In genomic region chr7:36084485-36085091, GRCh38 we compare ENCODE assay signal across 1 cellular context.
A peak's percentile ranks its signal among the peaks of the same experiment; 100 is the strongest.
TF ChIP-seq lines count a peak whose summit lies in the region.

No MANE protein-coding gene starts in this region.

TF ChIP-seq in HepG2, 621 proteins besides CTCF, POLR2A, EP300 and RAD21 (continued from another document and continues in another):
- no peak for TF ChIP-seq AKNA (CRISPR knock-in tag; IDR thresholded peaks at IDR 0.05; ENCODE audit: borderline replicate concordance)
- TF ChIP-seq UBTF (CRISPR knock-in tag; IDR thresholded peaks at IDR 0.05) = peak; percentile 80
- TF ChIP-seq FOXA3 (CRISPR knock-in tag; IDR thresholded peaks at IDR 0.05) = no peak
- no peak for TF ChIP-seq PITX1 (CRISPR knock-in tag; IDR thresholded peaks at IDR 0.05)
- TF ChIP-seq ISX (CRISPR knock-in tag; conservative IDR thresholded peaks at IDR 0.05) = no peak
- TF ChIP-seq ZNF605 (CRISPR knock-in tag; IDR thresholded peaks at IDR 0.05) = peak; percentile 34; the same call in 1 of the 2 replicates
- TF ChIP-seq KMT2A (CRISPR knock-in tag; IDR thresholded peaks at IDR 0.05) = no peak
- no peak for TF ChIP-seq ZNF639 (CRISPR knock-in tag; conservative IDR thresholded peaks at IDR 0.05)
- 0 out of 2 replicates have a peak, but pooled peaks have one; percentile 51 for TF ChIP-seq SMAD3 (CRISPR knock-in tag; IDR thresholded peaks at IDR 0.05)
- TF ChIP-seq NFE2 (CRISPR knock-in tag; IDR thresholded peaks at IDR 0.05) = no peak
- TF ChIP-seq ZKSCAN1 (IDR thresholded peaks at IDR 0.05; ENCODE audit: low read length) = no peak
- no peak for TF ChIP-seq ZNF737 (CRISPR knock-in tag; IDR thresholded peaks at IDR 0.05; ENCODE audit: borderline replicate concordance)
- TF ChIP-seq DBP (CRISPR knock-in tag; IDR thresholded peaks at IDR 0.05; ENCODE audit: not compliant biosample characterization) = no peak
- no peak for TF ChIP-seq AGO1 (IDR thresholded peaks at IDR 0.05; ENCODE audit: low read depth, low read length, poor library complexity, severe bottlenecking)
- TF ChIP-seq POLR2AphosphoS2 (IDR thresholded peaks at IDR 0.05; ENCODE audit: low read depth, low read length) = no peak
- no peak for TF ChIP-seq PCBP1 (IDR thresholded peaks at IDR 0.05; ENCODE audit: borderline replicate concordance, low read depth, low read length)
- peak; percentile 70 for TF ChIP-seq POGK (CRISPR knock-in tag; conservative IDR thresholded peaks at IDR 0.05)
- peak; percentile 40 for TF ChIP-seq PAXIP1 (CRISPR knock-in tag; conservative IDR thresholded peaks at IDR 0.05)
- no peak for TF ChIP-seq NFRKB (IDR thresholded peaks at IDR 0.05)
- peak; percentile 26; the same call in 1 of the 2 replicates for TF ChIP-seq ZSCAN31 (CRISPR knock-in tag; IDR thresholded peaks at IDR 0.05; ENCODE audit: low read depth)
- TF ChIP-seq IKZF4 (CRISPR knock-in tag; IDR thresholded peaks at IDR 0.05; ENCODE audit: borderline replicate concordance, low read depth, not compliant biosample characterization) = no peak
- TF ChIP-seq RBFOX2 (IDR thresholded peaks at IDR 0.05; ENCODE audit: low read depth, low read length) = no peak
- no peak for TF ChIP-seq ZNF816 (CRISPR knock-in tag; IDR thresholded peaks at IDR 0.05; ENCODE audit: borderline replicate concordance)
- 0 out of 2 replicates have a peak, but pooled peaks have one; percentile 59 for TF ChIP-seq SNAPC2 (CRISPR knock-in tag; IDR thresholded peaks at IDR 0.05)
- no peak for TF ChIP-seq ZNF17 (CRISPR knock-in tag; IDR thresholded peaks at IDR 0.05)
- no peak for TF ChIP-seq GTF2F1 (IDR thresholded peaks at IDR 0.05; ENCODE audit: low read length)
- no peak for TF ChIP-seq TOE1 (CRISPR knock-in tag; IDR thresholded peaks at IDR 0.05)
- TF ChIP-seq SRSF9 (IDR thresholded peaks at IDR 0.05; ENCODE audit: borderline replicate concordance, insufficient read depth, low read depth, low read length, poor library complexity, severe bottlenecking) = no peak
- TF ChIP-seq ZNF766 (CRISPR knock-in tag; IDR thresholded peaks at IDR 0.05; ENCODE audit: borderline replicate concordance) = no peak
- TF ChIP-seq MAZ (IDR thresholded peaks at IDR 0.05; ENCODE audit: borderline replicate concordance, low read depth, low read length) = no peak
- TF ChIP-seq MAZ (CRISPR knock-in tag; IDR thresholded peaks at IDR 0.05; ENCODE audit: low read depth) = no peak
- 0 out of 2 replicates have a peak, but pooled peaks have one; percentile 67 for TF ChIP-seq TOPORS (CRISPR knock-in tag; IDR thresholded peaks at IDR 0.05)
- TF ChIP-seq ZNF101 (CRISPR knock-in tag; IDR thresholded peaks at IDR 0.05; ENCODE audit: borderline replicate concordance, low read depth) = no peak
- no peak for TF ChIP-seq NPAS2 (CRISPR knock-in tag; IDR thresholded peaks at IDR 0.05; ENCODE audit: borderline replicate concordance)
- no peak for TF ChIP-seq ZNF646 (CRISPR knock-in tag; IDR thresholded peaks at IDR 0.05)
